ENCODE assay signal across 19 cellular contexts in the genomic region with DNA sequence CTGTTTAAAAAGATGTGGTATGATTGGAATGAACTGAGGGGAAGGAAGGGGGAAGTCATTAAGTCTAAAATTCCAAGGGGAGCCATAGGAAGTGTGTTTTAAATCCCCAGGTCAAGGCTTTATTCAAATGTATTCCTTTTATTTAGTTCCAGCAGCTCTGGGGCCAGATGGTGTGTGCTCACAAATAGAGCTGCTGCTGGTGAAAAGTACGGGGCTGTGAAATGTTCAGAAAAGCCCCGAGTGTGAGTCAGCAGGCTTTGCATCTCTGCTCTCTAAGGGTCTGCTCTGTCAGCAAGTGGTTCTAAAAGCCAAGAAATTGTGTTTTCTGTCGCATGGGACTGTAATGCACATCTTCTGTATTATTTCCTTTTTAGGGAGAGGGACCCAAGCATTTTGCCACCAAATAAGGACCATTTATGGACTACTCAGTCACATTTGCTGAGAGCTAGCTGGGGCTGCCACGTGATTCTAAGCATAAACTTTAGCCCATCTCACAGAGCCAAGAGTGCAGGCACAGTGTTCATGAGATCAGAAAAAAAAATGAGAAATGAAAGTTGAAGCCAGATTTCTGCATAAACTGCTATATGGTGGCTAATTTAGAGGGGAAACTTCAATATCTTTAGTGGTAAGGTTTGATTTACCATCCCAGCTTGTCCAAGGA.
A peak's percentile ranks its signal among the peaks of the same experiment; 100 is the strongest.
DNase-seq lines count a peak whose midpoint lies in the region; ATAC-seq and TF ChIP-seq lines count a peak whose summit lies in the region.
"Had no signal": no experiment of that assay in that cellular context is flagged by ENCODE, and none has a peak within 500 bp of the region (broad histone marks: within the 10 kb centered on the region; RNA-seq: fewer than 3 reads in every experiment).

No MANE protein-coding gene starts in this region.

- intact Hi-C loops in adrenal gland (cut with DNase I), result no loop called here
- intact Hi-C loops in sigmoid colon (cut with DNase I), result loop anchor here (5.0 kb wide), 1 partner anchor 85 kb away; the partner anchor contains the start of gene NHS
- intact Hi-C loops in activated T-helper 1 cell treated with anti-CD3 and anti-CD28 coated beads, Interleukin-12 subunit alpha, Interleukin-12 subunit beta, Interleukin-2, Interleukin-4 antibody, amounts not matched to agents 30 ng/mL and 10 ng/mL and 1 ng/mL, durations not matched to agents 14 hours and 24 hours and 36 hours (cut with micrococcal nuclease), result no loop called here

- TF ChIP-seq EP300 in sigmoid colon (IDR thresholded peaks at IDR 0.05), result peak in 1 of 4 donors; percentile 45

- H3K27ac Mint-ChIP-seq in activated T-helper 1 cell treated with anti-CD3 and anti-CD28 coated beads, Interleukin-12 subunit alpha, Interleukin-12 subunit beta, Interleukin-2, Interleukin-4 antibody, amounts not matched to agents 30 ng/mL and 10 ng/mL and 1 ng/mL, durations not matched to agents 14 hours and 24 hours and 36 hours, result no peak overlapping the region
- no peak overlapping the region for H3K27ac Mint-ChIP-seq in stimulated activated naive CD8-positive, alpha-beta T cell treated with anti-CD3 and anti-CD28 coated beads, Interleukin-15, amount 100 ng/mL, for 72 hours
- H3K27ac Mint-ChIP-seq: activated CD8-positive, alpha-beta memory T cell treated with anti-CD3 and anti-CD28 coated beads, Interleukin-2, amount 10 ng/mL, durations not matched to agents 7 days and 5 days; activated naive CD4-positive, alpha-beta T cell treated with anti-CD3 and anti-CD28 coated beads, Interleukin-2, amount 10 ng/mL, durations not matched to agents 7 days and 5 days; endodermal cell; T-cell had no signal

- no peaks in the 10 kb centered on the region for H3K27me3 Mint-ChIP-seq in activated T-helper 1 cell treated with anti-CD3 and anti-CD28 coated beads, Interleukin-12 subunit alpha, Interleukin-12 subunit beta, Interleukin-2, Interleukin-4 antibody, amounts not matched to agents 30 ng/mL and 10 ng/mL and 1 ng/mL, durations not matched to agents 14 hours and 24 hours and 36 hours (ENCODE audit: insufficient read depth)
- H3K27me3 Mint-ChIP-seq in stimulated activated naive CD8-positive, alpha-beta T cell treated with anti-CD3 and anti-CD28 coated beads, Interleukin-15, amount 100 ng/mL, for 72 hours, result peaks cover 17% of the 10 kb centered on the region
- H3K27me3 Mint-ChIP-seq: activated CD8-positive, alpha-beta memory T cell treated with anti-CD3 and anti-CD28 coated beads, Interleukin-2, amount 10 ng/mL, durations not matched to agents 7 days and 5 days; activated naive CD4-positive, alpha-beta T cell treated with anti-CD3 and anti-CD28 coated beads, Interleukin-2, amount 10 ng/mL, durations not matched to agents 7 days and 5 days had no signal

- TF ChIP-seq CTCF in adrenal gland (IDR thresholded peaks at IDR 0.05) (no peak), sigmoid colon (IDR thresholded peaks at IDR 0.05) (no peak)

- H3K27me3 ChIP-seq in adrenal gland (no peaks in the 10 kb centered on the region), sigmoid colon (no peaks in the 10 kb centered on the region)
- H3K27me3 ChIP-seq: ovary had no signal

- H3K9me3 Mint-ChIP-seq in activated T-helper 1 cell treated with anti-CD3 and anti-CD28 coated beads, Interleukin-12 subunit alpha, Interleukin-12 subunit beta, Interleukin-2, Interleukin-4 antibody, amounts not matched to agents 30 ng/mL and 10 ng/mL and 1 ng/mL, durations not matched to agents 14 hours and 24 hours and 36 hours, result no peaks in the 10 kb centered on the region
- H3K9me3 Mint-ChIP-seq in stimulated activated naive CD8-positive, alpha-beta T cell treated with anti-CD3 and anti-CD28 coated beads, Interleukin-15, amount 100 ng/mL, for 72 hours, result peaks cover 3 to 7% of the 10 kb centered on the region in 2 donors
- H3K9me3 Mint-ChIP-seq: activated naive CD4-positive, alpha-beta T cell treated with anti-CD3 and anti-CD28 coated beads, Interleukin-2, amount 10 ng/mL, durations not matched to agents 7 days and 5 days; endodermal cell had no signal

- H3K4me1 Mint-ChIP-seq in activated T-helper 1 cell treated with anti-CD3 and anti-CD28 coated beads, Interleukin-12 subunit alpha, Interleukin-12 subunit beta, Interleukin-2, Interleukin-4 antibody, amounts not matched to agents 30 ng/mL and 10 ng/mL and 1 ng/mL, durations not matched to agents 14 hours and 24 hours and 36 hours (ENCODE audit: low read depth), result no peaks in the 10 kb centered on the region
- no peaks in the 10 kb centered on the region for H3K4me1 Mint-ChIP-seq in stimulated activated naive CD8-positive, alpha-beta T cell treated with anti-CD3 and anti-CD28 coated beads, Interleukin-15, amount 100 ng/mL, for 72 hours
- H3K4me1 Mint-ChIP-seq: activated CD8-positive, alpha-beta memory T cell treated with anti-CD3 and anti-CD28 coated beads, Interleukin-2, amount 10 ng/mL, durations not matched to agents 7 days and 5 days; activated naive CD4-positive, alpha-beta T cell treated with anti-CD3 and anti-CD28 coated beads, Interleukin-2, amount 10 ng/mL, durations not matched to agents 7 days and 5 days; T-cell had no signal

- H3K36me3 Mint-ChIP-seq in activated T-helper 1 cell treated with anti-CD3 and anti-CD28 coated beads, Interleukin-12 subunit alpha, Interleukin-12 subunit beta, Interleukin-2, Interleukin-4 antibody, amounts not matched to agents 30 ng/mL and 10 ng/mL and 1 ng/mL, durations not matched to agents 14 hours and 24 hours and 36 hours (ENCODE audit: low read depth), result no peaks in the 10 kb centered on the region
- H3K36me3 Mint-ChIP-seq: activated CD8-positive, alpha-beta memory T cell treated with anti-CD3 and anti-CD28 coated beads, Interleukin-2, amount 10 ng/mL, durations not matched to agents 7 days and 5 days; activated naive CD4-positive, alpha-beta T cell treated with anti-CD3 and anti-CD28 coated beads, Interleukin-2, amount 10 ng/mL, durations not matched to agents 7 days and 5 days; T-cell had no signal

- DNase-seq in ELF-1 (ENCODE audit: low read depth, low spot score) (peak; percentile 18), adrenal gland (peak in 3 of 7 donors; percentile 1 to 48 (median 11)), iPS-NIHi7 (ENCODE audit: extremely low spot score) (peak; percentile 46), sigmoid colon (peak; percentile 68), DMS53 (lab: John Stamatoyannopoulos, UW) (no peak), activated gamma-delta T cell (lab: John Stamatoyannopoulos, UW) (no peak)
- no peak for DNase-seq in activated T-helper 1 cell treated with anti-CD3 and anti-CD28 coated beads, Interleukin-12 subunit alpha, Interleukin-12 subunit beta, Interleukin-2, Interleukin-4 antibody, amounts not matched to agents 30 ng/mL and 10 ng/mL and 1 ng/mL, durations not matched to agents 14 hours and 24 hours and 36 hours (ENCODE audit: low spot score)
- DNase-seq in stimulated activated naive CD8-positive, alpha-beta T cell treated with anti-CD3 and anti-CD28 coated beads, Interleukin-15, amount 100 ng/mL, for 72 hours, result no peak
- DNase-seq: activated CD4-positive, CD25-positive, alpha-beta regulatory T cell; activated CD8-positive, alpha-beta memory T cell treated with anti-CD3 and anti-CD28 coated beads, Interleukin-2, amount 10 ng/mL, durations not matched to agents 7 days and 5 days; activated naive CD4-positive, alpha-beta T cell treated with anti-CD3 and anti-CD28 coated beads, Interleukin-2, amount 10 ng/mL, durations not matched to agents 7 days and 5 days; endodermal cell; midbrain; NCI-H1930; NCI-H526 treated with DMSO at 0.1 percent for 48 hours; T-cell had no signal

- H3K4me1 ChIP-seq in adrenal gland (replicated peaks in 1 of 2), result no peaks in the 10 kb centered on the region
- peaks cover 0 to 30% (median 9%) of the 10 kb centered on the region in 4 donors for H3K4me1 ChIP-seq in sigmoid colon

- H3K4me3 ChIP-seq in adrenal gland (no peak overlapping the region), sigmoid colon (no peak overlapping the region)
- H3K4me3 ChIP-seq: ovary had no signal

- WGBS in adrenal gland, 4 donors, result 24 to 54% (median 29%) methylated on average over 2 to 4 of the region's 4 CpGs
- 62% methylated on average over 4 of the region's 4 CpGs for WGBS in sigmoid colon, 2 donors

- ATAC-seq in stimulated activated naive CD8-positive, alpha-beta T cell treated with anti-CD3 and anti-CD28 coated beads, Interleukin-15, amount 100 ng/mL, for 72 hours, result no peak
- ATAC-seq: activated CD8-positive, alpha-beta memory T cell treated with anti-CD3 and anti-CD28 coated beads, Interleukin-2, amount 10 ng/mL, durations not matched to agents 7 days and 5 days; T-cell had no signal

- TF ChIP-seq POLR2A in adrenal gland (IDR thresholded peaks at IDR 0.05) (no peak), sigmoid colon (IDR thresholded peaks at IDR 0.05) (no peak)

- no peaks in the 10 kb centered on the region for H3K36me3 ChIP-seq in adrenal gland (replicated peaks in 1 of 2)
- no peaks in the 10 kb centered on the region for H3K36me3 ChIP-seq in sigmoid colon
- H3K36me3 ChIP-seq: ovary had no signal

- H3K9me3 ChIP-seq in adrenal gland (replicated peaks in 1 of 3) (no peaks in the 10 kb centered on the region), sigmoid colon (no peaks in the 10 kb centered on the region)
- H3K9me3 ChIP-seq: Caco-2, ovary had no signal

- H3K27ac ChIP-seq in adrenal gland (peak overlapping the region in 3 of 5 donors; percentile 35 to 51 (median 50)), sigmoid colon (peak overlapping the region; percentile 57 to 81 (median 78))
- H3K27ac ChIP-seq: ovary, RWPE1 had no signal

- no peak overlapping the region for H3K4me3 Mint-ChIP-seq in activated T-helper 1 cell treated with anti-CD3 and anti-CD28 coated beads, Interleukin-12 subunit alpha, Interleukin-12 subunit beta, Interleukin-2, Interleukin-4 antibody, amounts not matched to agents 30 ng/mL and 10 ng/mL and 1 ng/mL, durations not matched to agents 14 hours and 24 hours and 36 hours
- no peak overlapping the region for H3K4me3 Mint-ChIP-seq in stimulated activated naive CD8-positive, alpha-beta T cell treated with anti-CD3 and anti-CD28 coated beads, Interleukin-15, amount 100 ng/mL, for 72 hours
- H3K4me3 Mint-ChIP-seq: activated CD8-positive, alpha-beta memory T cell treated with anti-CD3 and anti-CD28 coated beads, Interleukin-2, amount 10 ng/mL, durations not matched to agents 7 days and 5 days; activated naive CD4-positive, alpha-beta T cell treated with anti-CD3 and anti-CD28 coated beads, Interleukin-2, amount 10 ng/mL, durations not matched to agents 7 days and 5 days; endodermal cell; T-cell had no signal

Comparison
In these comparisons a context has a peak if more than half of its experiments do, and no peak if none do; other contexts are left out.
1. DNase-seq: peak in ELF-1 (single experiment), iPS-NIHi7 (single experiment) and sigmoid colon (single experiment); none in activated T-helper 1 cell treated with anti-CD3 and anti-CD28 coated beads, Interleukin-12 subunit alpha, Interleukin-12 subunit beta, Interleukin-2, Interleukin-4 antibody, amounts not matched to agents 30 ng/mL and 10 ng/mL and 1 ng/mL, durations not matched to agents 14 hours and 24 hours and 36 hours (single experiment), stimulated activated naive CD8-positive, alpha-beta T cell treated with anti-CD3 and anti-CD28 coated beads, Interleukin-15, amount 100 ng/mL, for 72 hours (0 of 2), DMS53 (single experiment) and activated gamma-delta T cell (single experiment).